ENCODE assay signal across 8 cellular contexts in genomic region chr2:186486651-186487647, GRCh38. TPM values are rescaled to one million over a fixed set of nuclear protein-coding genes. Genes with fewer than 3 reads are reported as not detected.
A peak's percentile ranks its signal among the peaks of the same experiment; 100 is the strongest.
DNase-seq lines count a peak whose midpoint lies in the region; ATAC-seq, FAIRE-seq and TF ChIP-seq lines count a peak whose summit lies in the region.

No MANE protein-coding gene starts in this region.

- H3K4me3 Mint-ChIP-seq in activated CD4-positive, alpha-beta T cell treated with anti-CD3 and anti-CD28 coated beads for 36 hours, result peak overlapping the region; percentile 99

- peaks cover 66% of the 10 kb centered on the region for H3K4me1 Mint-ChIP-seq in activated CD4-positive, alpha-beta T cell treated with anti-CD3 and anti-CD28 coated beads for 36 hours

- intact Hi-C loops in activated CD4-positive, alpha-beta T cell treated with anti-CD3 and anti-CD28 coated beads for 36 hours (cut with DNase I, micrococcal nuclease), result loop anchor here (1.0 kb wide), 3 partner anchors 102 to 154 kb away; no protein-coding TSS in a partner anchor
- intact Hi-C loops in transverse colon (cut with DNase I; ENCODE audit: low total_unique reads) (no loop called here), head of caudate nucleus (cut with DNase I) (no loop called here)

- no peak for DNase-seq in activated CD4-positive, alpha-beta T cell treated with anti-CD3 and anti-CD28 coated beads for 36 hours
- no peak for DNase-seq in activated CD4-positive, alpha-beta T cell treated with anti-CD3 and anti-CD28 coated beads, Interleukin-2, amount 50 U/mL, for 4 hours
- DNase-seq in NCI-H69 (lab: John Stamatoyannopoulos, UW) (peak; percentile 43), bronchial epithelial cell (ENCODE audit: low read depth) (peak; percentile 28), lung (ENCODE audit: low spot score) (no peak), transverse colon (no peak), head of caudate nucleus (no peak)

- peak; percentile 6 for ATAC-seq in activated CD4-positive, alpha-beta T cell treated with anti-CD3 and anti-CD28 coated beads for 36 hours
- ATAC-seq in lung (ENCODE audit: insufficient read depth, low FRiP score) (no peak), GM21381 (IDR thresholded peaks at IDR 0.05; ENCODE audit: unreplicated experiment) (no peak)

- no peak for TF ChIP-seq CTCF in bronchial epithelial cell (IDR thresholded peaks at IDR 0.05; ENCODE audit: insufficient read depth, low read length, severe bottlenecking)
- TF ChIP-seq CTCF in lung (IDR thresholded peaks at IDR 0.05; ENCODE audit: control extremely low read depth, extremely low read depth), result no peak
- no peak for TF ChIP-seq CTCF in transverse colon (IDR thresholded peaks at IDR 0.05)

- no peaks in the 10 kb centered on the region for H3K27me3 Mint-ChIP-seq in activated CD4-positive, alpha-beta T cell treated with anti-CD3 and anti-CD28 coated beads for 36 hours

- TF ChIP-seq EP300 in transverse colon (IDR thresholded peaks at IDR 0.05; ENCODE audit: low read depth), result no peak

- FAIRE-seq in bronchial epithelial cell (lab: Jason Lieb, UNC), result no peak

- WGBS in lung, 2 donors, result 1 to 2% methylated on average over 31 of the region's 31 CpGs
- WGBS in transverse colon (ENCODE audit: low coverage in 1 of 2), 2 donors, result 1 to 2% methylated on average over 23 to 31 of the region's 31 CpGs

- H3K9me3 ChIP-seq in lung (ENCODE audit: control insufficient read depth in 2 of 2, insufficient read depth in 1 of 2, low read length in 1 of 2), result no peaks in the 10 kb centered on the region
- no peaks in the 10 kb centered on the region for H3K9me3 ChIP-seq in transverse colon

- no peaks in the 10 kb centered on the region for H3K27me3 ChIP-seq in bronchial epithelial cell (ENCODE audit: control insufficient read depth, insufficient read depth, low read length)
- no peaks in the 10 kb centered on the region for H3K27me3 ChIP-seq in lung (ENCODE audit: control insufficient read depth, insufficient read depth)
- no peaks in the 10 kb centered on the region for H3K27me3 ChIP-seq in transverse colon

- TF ChIP-seq POLR2A in transverse colon (IDR thresholded peaks at IDR 0.05), result no peak

- peaks cover 28% of the 10 kb centered on the region for H3K36me3 Mint-ChIP-seq in activated CD4-positive, alpha-beta T cell treated with anti-CD3 and anti-CD28 coated beads for 36 hours (ENCODE audit: low read depth)

- no peaks in the 10 kb centered on the region for H3K36me3 ChIP-seq in bronchial epithelial cell (ENCODE audit: control insufficient read depth, insufficient read depth, low read length)
- H3K36me3 ChIP-seq in lung (ENCODE audit: control insufficient read depth in 2 of 2, insufficient read depth in 2 of 2, low read length in 2 of 2), result no peaks in the 10 kb centered on the region
- H3K36me3 ChIP-seq in transverse colon, result no peaks in the 10 kb centered on the region

- in situ Hi-C loops in transverse colon (cut with MboI; ENCODE audit: low pct_ligation_motif_present in 1 of 4, low pct_unique_long_range_greater_than_20kb in 1 of 4, low sequenced_read_pairs in 3 of 4), result no loop called here

- H3K9me3 Mint-ChIP-seq in activated CD4-positive, alpha-beta T cell treated with anti-CD3 and anti-CD28 coated beads for 36 hours (ENCODE audit: low read depth), result no peaks in the 10 kb centered on the region

- POLR2A ChIA-PET in activated CD4-positive, alpha-beta T cell treated with anti-CD3 and anti-CD28 coated beads for 36 hours (lab: Charles Lee), result interaction anchor here (1.0 to 1.5 kb wide), 3 partner anchors 16 to 153 kb away, joined by 3 to 8 read pairs (median 5); partner anchors contain the start of gene ITGAV

- peak overlapping the region; percentile 99 for H3K27ac Mint-ChIP-seq in activated CD4-positive, alpha-beta T cell treated with anti-CD3 and anti-CD28 coated beads for 36 hours

- H3K4me1 ChIP-seq in lung (ENCODE audit: control insufficient read depth in 2 of 2, insufficient read depth in 2 of 2, low read length in 2 of 2) (peaks cover 1 to 20% of the 10 kb centered on the region in 2 donors), transverse colon (peaks cover 17 to 74% (median 43%) of the 10 kb centered on the region in 4 donors)

- peak overlapping the region; percentile 92 for H3K4me3 ChIP-seq in bronchial epithelial cell (ENCODE audit: low read depth, low read length)
- H3K4me3 ChIP-seq in lung, result peak overlapping the region; percentile 83
- H3K4me3 ChIP-seq in transverse colon, result peak overlapping the region; percentile 79 to 93 (median 84)

- H3K27ac ChIP-seq in lung (ENCODE audit: low read depth in 1 of 2, low read length in 1 of 2), result peak overlapping the region; percentile 75 to 96
- H3K27ac ChIP-seq in transverse colon, result peak overlapping the region; percentile 93 to 97 (median 94)

- CTCF ChIA-PET in activated CD4-positive, alpha-beta T cell treated with anti-CD3 and anti-CD28 coated beads for 36 hours (lab: Charles Lee), result interaction anchor here (1.6 to 2.4 kb wide), 2 partner anchors 17 to 154 kb away, joined by 4 to 11 read pairs; no protein-coding TSS in a partner anchor

RNA-seq across cellular contexts. Expression of gene ZC3H15, which starts 0.9 kb away (rescaled TPM):
- 100 to 1,000 TPM; 100 to 115 TPM for total RNA-seq in activated CD4-positive, alpha-beta T cell treated with anti-CD3 and anti-CD28 coated beads for 36 hours
- 120 and 128 TPM in 2 replicates for total RNA-seq in bronchial epithelial cell
- total RNA-seq in lung, result 10 to 100 TPM; 33.4 to 74.7 TPM
- 10 to 100 TPM; 39.8 to 43.7 TPM for polyA plus RNA-seq in lung
- total RNA-seq in transverse colon, result 10 to 100 TPM; 43.2 to 98.4 (median 51.0) TPM

Comparison
In these comparisons a context has a peak if more than half of its experiments do, and no peak if none do; other contexts are left out.
1. DNase-seq: peak in NCI-H69 (single experiment) and bronchial epithelial cell (single experiment); none in activated CD4-positive, alpha-beta T cell treated with anti-CD3 and anti-CD28 coated beads for 36 hours (single experiment), activated CD4-positive, alpha-beta T cell treated with anti-CD3 and anti-CD28 coated beads, Interleukin-2, amount 50 U/mL, for 4 hours (0 of 2), lung (single experiment), transverse colon (single experiment) and head of caudate nucleus (0 of 42).
2. intact Hi-C loops: an anchor here in activated CD4-positive, alpha-beta T cell treated with anti-CD3 and anti-CD28 coated beads for 36 hours (1.0 kb wide); none called in transverse colon and head of caudate nucleus.
3. Peak in every context shown above with its lines, with median percentiles within 50 percentile points of each other: H3K4me3 ChIP-seq.